In genomic region chr6:37532122-37532521, GRCh38 we compare ENCODE assay signal across 21 cellular contexts. TPM values are rescaled to one million over a fixed set of nuclear protein-coding genes. Genes with fewer than 3 reads are reported as not detected.
A peak's percentile ranks its signal among the peaks of the same experiment; 100 is the strongest.
DNase-seq lines count a peak whose midpoint lies in the region; ATAC-seq, FAIRE-seq and TF ChIP-seq lines count a peak whose summit lies in the region.
"Had no signal": no experiment of that assay in that cellular context is flagged by ENCODE, and none has a peak within 500 bp of the region (broad histone marks: within the 10 kb centered on the region; RNA-seq: fewer than 3 reads in every experiment).

No MANE protein-coding gene starts in this region.

- peaks cover 4% of the 10 kb centered on the region for H3K9me3 Mint-ChIP-seq in glutamatergic neuron (ENCODE audit: unreplicated experiment)
- H3K9me3 Mint-ChIP-seq: IgD-negative memory B cell had no signal

- WGBS in HepG2 (ENCODE audit: low lambda C conversion rate): 35% methylated on average over 3 of the region's 3 CpGs
- no CpG with 5 or more reads among the region's 3 CpGs for WGBS in right lobe of liver (ENCODE audit: insufficient coverage, low coverage, low lambda C conversion rate, missing lambda C conversion rate)

- no peaks in the 10 kb centered on the region for H3K79me2 ChIP-seq in HepG2 (ENCODE audit: insufficient read depth, low read length)

- no peak overlapping the region for H3K4me2 ChIP-seq in HepG2 (ENCODE audit: low read depth, low read length)

- H3K4me3 ChIP-seq in HepG2 (replicated peaks in 1 of 3; ENCODE audit: insufficient read depth in 1 of 3, low read depth in 2 of 3, low read length in 3 of 3): no peak overlapping the region
- no peak overlapping the region for H3K4me3 ChIP-seq in right lobe of liver
- no peak overlapping the region for H3K4me3 ChIP-seq in SJCRH30
- H3K4me3 ChIP-seq: BLaER1, HAP-1 had no signal

- intact Hi-C loops in HepG2 (cut with micrococcal nuclease; ENCODE audit: unreplicated experiment) (no loop called here), right lobe of liver (cut with DNase I) (no loop called here)

- H3K27me3 Mint-ChIP-seq in T-helper 17 cell: no peaks in the 10 kb centered on the region
- peaks cover 11% of the 10 kb centered on the region for H3K27me3 Mint-ChIP-seq in glutamatergic neuron (ENCODE audit: unreplicated experiment)

- TF ChIP-seq EP300 in HepG2 (IDR thresholded peaks at IDR 0.05; ENCODE audit: low read depth in 2 of 2, low read length in 2 of 2): no peak
- TF ChIP-seq EP300 in HepG2 (CRISPR knock-in tag; IDR thresholded peaks at IDR 0.05; ENCODE audit: borderline replicate concordance): no peak

- H2AFZ ChIP-seq in HepG2 (ENCODE audit: low read length): no peak overlapping the region

- POLR2A ChIA-PET in HepG2 (lab: Yijun Ruan, JAX): no interaction called here

- H3K4me3 Mint-ChIP-seq in T-helper 17 cell: no peak overlapping the region
- no peak overlapping the region for H3K4me3 Mint-ChIP-seq in glutamatergic neuron (ENCODE audit: unreplicated experiment)
- H3K4me3 Mint-ChIP-seq: IgD-negative memory B cell had no signal

- ATAC-seq in HepG2 (no peak), right lobe of liver (no peak), T-helper 17 cell (no peak), HG02840 (IDR thresholded peaks at IDR 0.05; ENCODE audit: low FRiP score, unreplicated experiment) (no peak)

- peaks cover 3% of the 10 kb centered on the region for H3K36me3 Mint-ChIP-seq in T-helper 17 cell (ENCODE audit: low read depth)
- H3K36me3 Mint-ChIP-seq in glutamatergic neuron (ENCODE audit: unreplicated experiment): no peaks in the 10 kb centered on the region
- H3K36me3 Mint-ChIP-seq: CD14-positive monocyte had no signal

- TF ChIP-seq POLR2A in HepG2 (IDR thresholded peaks at IDR 0.05; ENCODE audit: insufficient read depth in 1 of 2, low read depth in 2 of 2, low read length in 2 of 2) (no peak), right lobe of liver (IDR thresholded peaks at IDR 0.05) (no peak), GM12892 (IDR thresholded peaks at IDR 0.05; ENCODE audit: low read depth, low read length) (no peak)

- DNase-seq in HepG2 (ENCODE audit: low spot score) (no peak), right lobe of liver (no peak), T-helper 17 cell (no peak), glutamatergic neuron (no peak), urothelium cell line (ENCODE audit: low spot score) (no peak), SJCRH30 (no peak), GM12892 (ENCODE audit: insufficient read length) (no peak)
- DNase-seq: 8988T, Calu3, DMS79 treated with DMSO at 0.1 percent for 48 hours, GF-D8, KG1 had no signal

- H3K4me1 ChIP-seq in HepG2 (ENCODE audit: insufficient read depth, low read length): no peaks in the 10 kb centered on the region
- H3K4me1 ChIP-seq in right lobe of liver: peaks cover 0 to 8% (median 0%) of the 10 kb centered on the region in 4 donors
- 0 out of 2 replicates have a peak, but pooled peaks cover 3% of the 10 kb centered on the region for H3K4me1 ChIP-seq in SJCRH30
- H3K4me1 ChIP-seq: HAP-1 had no signal

- TF ChIP-seq CTCF in HepG2 (CRISPR knock-in tag; IDR thresholded peaks at IDR 0.05): no peak
- TF ChIP-seq CTCF in right lobe of liver (IDR thresholded peaks at IDR 0.05): no peak
- no peak for TF ChIP-seq CTCF in glutamatergic neuron (IDR thresholded peaks at IDR 0.05; ENCODE audit: partially characterized antibody, unreplicated experiment)

- TF ChIP-seq RAD21 in HepG2 (CRISPR knock-in tag; IDR thresholded peaks at IDR 0.05): no peak

- H3K36me3 ChIP-seq in HepG2 (replicated peaks in 1 of 2; ENCODE audit: control insufficient read depth in 1 of 2, insufficient read depth in 2 of 2, low read length in 2 of 2) (no peaks in the 10 kb centered on the region), right lobe of liver (no peaks in the 10 kb centered on the region), SJCRH30 (no peaks in the 10 kb centered on the region)
- H3K36me3 ChIP-seq: HAP-1 had no signal

- in situ Hi-C loops in HepG2 (cut with HindIII; ENCODE audit: extremely low pct_ligation_motif_present, low pct_unique_long_range_greater_than_20kb): no loop called here

- FAIRE-seq in HepG2 (lab: Jason Lieb, UNC) (no peak), urothelium cell line (lab: Jason Lieb, UNC) (peak; percentile 67), GM12892 (lab: Jason Lieb, UNC) (no peak)
- FAIRE-seq: GM19239, H1, HTR-8/SVneo had no signal

- no peak overlapping the region for H3K9ac ChIP-seq in HepG2 (ENCODE audit: insufficient read depth, low read depth, low read length)
- H3K9ac ChIP-seq: BLaER1 had no signal

- no TSS peak for BruUV-seq in HepG2 (replicated peaks; lab: Mats Ljungman, UMichigan)

- H3K27ac ChIP-seq in HepG2 (ENCODE audit: extremely low read length, insufficient read depth, low read length) (no peak overlapping the region), right lobe of liver (no peak overlapping the region), SJCRH30 (no peak overlapping the region)
- H3K27ac ChIP-seq: BLaER1, HL-60 had no signal

- H3K4me1 Mint-ChIP-seq in T-helper 17 cell: peaks cover 9% of the 10 kb centered on the region
- peaks cover 35% of the 10 kb centered on the region for H3K4me1 Mint-ChIP-seq in glutamatergic neuron (ENCODE audit: low read depth, unreplicated experiment)

- H3K27me3 ChIP-seq in HepG2 (ENCODE audit: control insufficient read depth in 1 of 2, insufficient read depth in 2 of 2, low read length in 2 of 2) (peaks cover 0 to 20% of the 10 kb centered on the region in 2 experiments; a peak in 3 of 5 replicates), right lobe of liver (no peaks in the 10 kb centered on the region), SJCRH30 (peaks cover 23% of the 10 kb centered on the region)

- H3K9me3 ChIP-seq in HepG2 (ENCODE audit: low read length) (no peaks in the 10 kb centered on the region), right lobe of liver (no peaks in the 10 kb centered on the region), T-helper 17 cell (ENCODE audit: control insufficient read depth, low read length, poor library complexity, severe bottlenecking) (no peaks in the 10 kb centered on the region), SJCRH30 (replicated peaks) (no peaks in the 10 kb centered on the region)
- H3K9me3 ChIP-seq: BLaER1, HAP-1 had no signal

- H3K27ac Mint-ChIP-seq in T-helper 17 cell: peak overlapping the region; percentile 77
- peak overlapping the region; percentile 52 for H3K27ac Mint-ChIP-seq in glutamatergic neuron (ENCODE audit: unreplicated experiment)
- H3K27ac Mint-ChIP-seq: CD14-positive monocyte had no signal

- H4K20me1 ChIP-seq in HepG2 (ENCODE audit: insufficient read depth, low read length): no peaks in the 10 kb centered on the region; the same call in 1 of the 2 replicates

- CTCF ChIA-PET in HepG2 (lab: Yijun Ruan, JAX; ENCODE audit: low intra/inter-chr PET ratio, low total read pairs): no interaction called here

TF ChIP-seq in HepG2, 621 proteins besides CTCF, POLR2A, EP300 and RAD21:
- TF ChIP-seq ZNF629 (CRISPR knock-in tag; conservative IDR thresholded peaks at IDR 0.05) (peak; percentile 81), ATF4 (CRISPR knock-in tag; IDR thresholded peaks at IDR 0.05) (no peak)

RNA-seq across cellular contexts. Expression of gene CCDC167, which starts 32.4 kb away (rescaled TPM):
- total RNA-seq in HepG2 (2016; rRNA removed; fragmentation: Illumina TruSeq; extraction: Trizol) (66.8 and 72.4 TPM in 2 replicates), right lobe of liver (100 to 1,000 TPM in 1 of 6 experiments, 10 to 100 TPM in 5; 16.5 to 103 (median 26.9) TPM), T-helper 17 cell (10 to 100 TPM; 29.6 to 43.7 TPM), glutamatergic neuron (ENCODE audit: unreplicated experiment) (58.4 TPM)
- 41.5 and 58.5 TPM in 2 replicates for total RNA-seq in HepG2 (2016; cell fraction: cytosol; rRNA removed; fragmentation: Illumina TruSeq; extraction: Trizol; ENCODE audit: low read depth)
- 69.4 and 83.1 TPM in 2 replicates for total RNA-seq in HepG2 (2016; cell fraction: insoluble cytoplasmic fraction; rRNA removed; fragmentation: Illumina TruSeq; extraction: Trizol)
- total RNA-seq in HepG2 (2016; cell fraction: membrane; rRNA removed; fragmentation: Illumina TruSeq; extraction: Trizol): 47.6 and 63.2 TPM in 2 replicates
- 23.1 and 27.7 TPM in 2 replicates for total RNA-seq in HepG2 (2016; cell fraction: nucleus; rRNA removed; fragmentation: Illumina TruSeq; extraction: Trizol)
- polyA plus RNA-seq in HepG2 (2011; rRNA removed): 44.0 and 48.4 TPM in 2 replicates
- polyA plus RNA-seq in HepG2 (2011; cell fraction: cytosol; rRNA removed): 65.1 and 68.9 TPM in 2 replicates
- 24.4 and 25.2 TPM in 2 replicates for polyA plus RNA-seq in HepG2 (2011; cell fraction: nucleus; rRNA removed)
- polyA plus RNA-seq in HepG2 (2012): 27.5 and 30.7 TPM in 2 replicates
- 56.9 and 82.2 TPM in 2 replicates for polyA plus RNA-seq in HepG2 (2016; cell fraction: cytosol; fragmentation: Illumina TruSeq; extraction: Trizol; ENCODE audit: low read depth)
- 94.3 and 99.6 TPM in 2 replicates for polyA plus RNA-seq in HepG2 (2016; cell fraction: insoluble cytoplasmic fraction; fragmentation: Illumina TruSeq; extraction: Trizol; ENCODE audit: low read depth)
- 61.8 and 62.4 TPM in 2 replicates for polyA plus RNA-seq in HepG2 (2016; cell fraction: membrane; fragmentation: Illumina TruSeq; extraction: Trizol; ENCODE audit: low read depth)
- polyA plus RNA-seq in HepG2 (2016; cell fraction: nucleus; fragmentation: Illumina TruSeq; extraction: Trizol; ENCODE audit: insufficient read depth, low read depth): 51.1 and 54.5 TPM in 2 replicates
- polyA minus RNA-seq in HepG2 (2011; rRNA and poly(A)+ RNA removed; ENCODE audit: low replicate concordance): 14.3 and 18.2 TPM in 2 replicates
- polyA minus RNA-seq in HepG2 (2011; cell fraction: cytosol; rRNA and poly(A)+ RNA removed): 6.4 and 11.3 TPM in 2 replicates
- 6.3 and 11.4 TPM in 2 replicates for polyA minus RNA-seq in HepG2 (2011; cell fraction: nucleus; rRNA and poly(A)+ RNA removed)
- total RNA-seq in SJCRH30 (2014; rRNA removed; shearing (Covaris generic)): 29.0 and 34.1 TPM in 2 replicates
- 128 TPM for polyA plus RNA-seq in GM12892 (2012; ENCODE audit: missing spikeins)
